11 cellular contexts compared by ENCODE assay signal in genomic region chr14:73729556-73730265, GRCh38. TPM values are rescaled to one million over a fixed set of nuclear protein-coding genes. Genes with fewer than 3 reads are reported as not detected.
DNase-seq lines count a peak whose midpoint lies in the region; ATAC-seq and TF ChIP-seq lines count a peak whose summit lies in the region.
"Had no signal": no experiment of that assay in that cellular context is flagged by ENCODE, and none has a peak within 500 bp of the region (broad histone marks: within the 10 kb centered on the region; RNA-seq: fewer than 3 reads in every experiment).

No MANE protein-coding gene starts in this region.

- H3K27me3 Mint-ChIP-seq in naive B cell = no peaks in the 10 kb centered on the region

- H3K9ac ChIP-seq in adipocyte (ENCODE audit: low read length) = peak overlapping the region; percentile 20

- peak overlapping the region; percentile 26 to 88 (median 73) for H3K27ac ChIP-seq in tibial nerve

- ATAC-seq in naive B cell (ENCODE audit: low read depth in 2 of 2) = no peak
- no peak for ATAC-seq in HG02938 (IDR thresholded peaks at IDR 0.05; ENCODE audit: unreplicated experiment)

- no peaks in the 10 kb centered on the region for H3K9me3 ChIP-seq in adipocyte (ENCODE audit: control insufficient read depth, low read length)
- H3K9me3 ChIP-seq in tibial nerve = no peaks in the 10 kb centered on the region

- H3K9me3 Mint-ChIP-seq in naive B cell = no peaks in the 10 kb centered on the region

- H3K4me3 ChIP-seq in adipocyte (ENCODE audit: low read length) (no peak overlapping the region), tibial nerve (no peak overlapping the region)

- no peaks in the 10 kb centered on the region for H3K27me3 ChIP-seq in adipocyte (replicated peaks; ENCODE audit: control insufficient read depth, insufficient read depth, low read length)
- H3K27me3 ChIP-seq in tibial nerve = no peaks in the 10 kb centered on the region

- peaks cover 14 to 41% (median 30%) of the 10 kb centered on the region in 3 donors for H3K4me1 Mint-ChIP-seq in naive B cell

- TF ChIP-seq EP300 in tibial nerve (IDR thresholded peaks at IDR 0.05) = no peak

- H3K36me3 ChIP-seq in adipocyte (ENCODE audit: control insufficient read depth, insufficient read depth, low read length, severe bottlenecking) = peaks cover 51% of the 10 kb centered on the region
- H3K36me3 ChIP-seq in tibial nerve = peaks cover 2 to 83% (median 37%) of the 10 kb centered on the region in 3 donors

- peak overlapping the region in 2 of 8 donors; percentile 60 to 76 for H3K4me3 Mint-ChIP-seq in naive B cell

- WGBS in tibial nerve, 2 donors = 81% methylated on average over 23 of the region's 23 CpGs

- peak overlapping the region in 5 of 6 donors; percentile 73 to 93 (median 84) for H3K27ac Mint-ChIP-seq in naive B cell

- DNase-seq in activated effector memory CD4-positive, alpha-beta T cell treated with anti-CD3 and anti-CD28 coated beads, Interleukin-2, amount 50 U/mL, for 16 hours = peak; percentile 57
- no peak for DNase-seq in activated effector memory CD4-positive, alpha-beta T cell treated with Interleukin-2 at 50 U/mL for 16 hours
- no peak for DNase-seq in adipocyte (ENCODE audit: low read depth)
- no peak for DNase-seq in naive B cell
- DNase-seq in tibial nerve (ENCODE audit: low spot score in 2 of 2) = no peak
- no peak for DNase-seq in OCI-M1 (lab: John Stamatoyannopoulos, UW)
- DNase-seq in germinal center (ENCODE audit: low spot score) = no peak
- DNase-seq: activated CD4-positive, alpha-beta T cell treated with anti-CD3 and anti-CD28 coated beads for 48 hours; GDM1; NCI-H1092 had no signal

- no peak for TF ChIP-seq CTCF in tibial nerve (IDR thresholded peaks at IDR 0.05)

- no peak for TF ChIP-seq POLR2A in tibial nerve (IDR thresholded peaks at IDR 0.05)

- H3K4me1 ChIP-seq in adipocyte (ENCODE audit: control insufficient read depth, insufficient read depth, low read length) (peaks cover 41% of the 10 kb centered on the region), tibial nerve (peaks cover 0 to 78% (median 43%) of the 10 kb centered on the region in 4 donors)

- peaks cover 3 to 12% of the 10 kb centered on the region in 2 donors for H3K36me3 Mint-ChIP-seq in naive B cell

RNA-seq across cellular contexts. Expression of gene PNMA1, which starts 15.5 kb away (rescaled TPM):
- 10 to 100 TPM; 10.6 to 19.7 (median 15.4) TPM for polyA plus RNA-seq in naive B cell (ENCODE audit: low read depth in 6 of 6)
- total RNA-seq in tibial nerve = 10 to 100 TPM; 21.2 to 43.5 (median 34.2) TPM
